In genomic region chr5:151063136-151063544, GRCh38 we compare ENCODE assay signal across 9 cellular contexts. TPM values are rescaled to one million over a fixed set of nuclear protein-coding genes. Genes with fewer than 3 reads are reported as not detected.
DNase-seq lines count a peak whose midpoint lies in the region; TF ChIP-seq lines count a peak whose summit lies in the region.
"Had no signal": no experiment of that assay in that cellular context is flagged by ENCODE, and none has a peak within 500 bp of the region (broad histone marks: within the 10 kb centered on the region; RNA-seq: fewer than 3 reads in every experiment).

No MANE protein-coding gene starts in this region.

- peaks cover 77% of the 10 kb centered on the region for H3K4me1 Mint-ChIP-seq in activated CD4-positive, alpha-beta T cell treated with anti-CD3 and anti-CD28 coated beads, Interleukin-2, amount 10 ng/mL, durations not matched to agents 24 days and 14 days
- peaks cover 53% of the 10 kb centered on the region for H3K4me1 Mint-ChIP-seq in activated CD4-positive, alpha-beta T cell treated with anti-CD3 and anti-CD28 coated beads, Interleukin-2, amount 10 ng/mL, durations not matched to agents 7 days and 5 days

- H3K4me3 Mint-ChIP-seq in activated CD4-positive, alpha-beta T cell treated with anti-CD3 and anti-CD28 coated beads, Interleukin-2, amount 10 ng/mL, durations not matched to agents 24 days and 14 days, result peak overlapping the region; percentile 31
- H3K4me3 Mint-ChIP-seq in activated CD4-positive, alpha-beta T cell treated with anti-CD3 and anti-CD28 coated beads, Interleukin-2, amount 10 ng/mL, durations not matched to agents 7 days and 5 days, result no peak overlapping the region

- CTCF ChIA-PET in activated CD4-positive, alpha-beta T cell treated with anti-CD3 and anti-CD28 coated beads, Interleukin-2, amount 10 ng/mL, durations not matched to agents 7 days and 5 days (lab: Charles Lee), result interaction anchor here (0.8 to 2.0 kb wide), 6 partner anchors 8 to 52 kb away, joined by 3 to 8 read pairs (median 4); no protein-coding TSS in a partner anchor

- in situ Hi-C loops in transverse colon (cut with MboI; ENCODE audit: low pct_ligation_motif_present in 1 of 4, low pct_unique_long_range_greater_than_20kb in 1 of 4, low sequenced_read_pairs in 3 of 4), result no loop called here

- H3K27ac Mint-ChIP-seq in activated CD4-positive, alpha-beta T cell treated with anti-CD3 and anti-CD28 coated beads, Interleukin-2, amount 10 ng/mL, durations not matched to agents 24 days and 14 days, result peak overlapping the region; percentile 88
- H3K27ac Mint-ChIP-seq in activated CD4-positive, alpha-beta T cell treated with anti-CD3 and anti-CD28 coated beads, Interleukin-2, amount 10 ng/mL, durations not matched to agents 7 days and 5 days, result no peak overlapping the region

- H3K36me3 ChIP-seq in adipocyte (ENCODE audit: control insufficient read depth, insufficient read depth, low read length, severe bottlenecking), result peaks cover 57% of the 10 kb centered on the region
- H3K36me3 ChIP-seq in transverse colon, result peaks cover 0 to 14% (median 4%) of the 10 kb centered on the region in 4 donors

- no peak for TF ChIP-seq POLR2A in transverse colon (IDR thresholded peaks at IDR 0.05)

- H3K27me3 ChIP-seq in adipocyte (replicated peaks; ENCODE audit: control insufficient read depth, insufficient read depth, low read length) (no peaks in the 10 kb centered on the region), transverse colon (no peaks in the 10 kb centered on the region)

- peaks cover 84% of the 10 kb centered on the region for H3K36me3 Mint-ChIP-seq in activated CD4-positive, alpha-beta T cell treated with anti-CD3 and anti-CD28 coated beads, Interleukin-2, amount 10 ng/mL, durations not matched to agents 24 days and 14 days (ENCODE audit: low read depth)
- H3K36me3 Mint-ChIP-seq in activated CD4-positive, alpha-beta T cell treated with anti-CD3 and anti-CD28 coated beads, Interleukin-2, amount 10 ng/mL, durations not matched to agents 7 days and 5 days (ENCODE audit: low read depth), result peaks cover 58% of the 10 kb centered on the region

- no peaks in the 10 kb centered on the region for H3K9me3 Mint-ChIP-seq in activated CD4-positive, alpha-beta T cell treated with anti-CD3 and anti-CD28 coated beads, Interleukin-2, amount 10 ng/mL, durations not matched to agents 24 days and 14 days
- no peaks in the 10 kb centered on the region for H3K9me3 Mint-ChIP-seq in activated CD4-positive, alpha-beta T cell treated with anti-CD3 and anti-CD28 coated beads, Interleukin-2, amount 10 ng/mL, durations not matched to agents 7 days and 5 days

- intact Hi-C loops in activated CD4-positive, alpha-beta T cell treated with anti-CD3 and anti-CD28 coated beads, Interleukin-2, amount 10 ng/mL, durations not matched to agents 24 days and 14 days (cut with micrococcal nuclease), result no loop called here
- intact Hi-C loops in transverse colon (cut with DNase I; ENCODE audit: low total_unique reads), result no loop called here

- peaks cover 61% of the 10 kb centered on the region for H3K4me1 ChIP-seq in adipocyte (ENCODE audit: control insufficient read depth, insufficient read depth, low read length)
- H3K4me1 ChIP-seq in transverse colon, result peaks cover 30 to 67% (median 38%) of the 10 kb centered on the region in 4 donors

- H3K4me3 ChIP-seq in adipocyte (ENCODE audit: low read length) (peak overlapping the region; percentile 31), transverse colon (no peak overlapping the region)

- POLR2A ChIA-PET in activated CD4-positive, alpha-beta T cell treated with anti-CD3 and anti-CD28 coated beads, Interleukin-2, amount 10 ng/mL, durations not matched to agents 7 days and 5 days (lab: Charles Lee), result no interaction called here

- no peak for TF ChIP-seq CTCF in transverse colon (IDR thresholded peaks at IDR 0.05)

- DNase-seq in activated CD4-positive, alpha-beta T cell treated with anti-CD3 and anti-CD28 coated beads, Interleukin-2, amount 10 ng/mL, durations not matched to agents 24 days and 14 days, result no peak
- no peak for DNase-seq in activated CD4-positive, alpha-beta T cell treated with anti-CD3 and anti-CD28 coated beads, Interleukin-2, amount 10 ng/mL, durations not matched to agents 7 days and 5 days
- DNase-seq in adipocyte (ENCODE audit: low read depth) (peak; percentile 77), iris pigment epithelial cell (ENCODE audit: low read depth) (peak; percentile 93), transverse colon (no peak), anterior cingulate cortex (lab: John Stamatoyannopoulos, UW) (no peak), occipital lobe (lab: John Stamatoyannopoulos, UW) (no peak)
- no peak for DNase-seq in stimulated activated naive CD4-positive, alpha-beta T cell (lab: John Stamatoyannopoulos, UW)
- DNase-seq: CD4-positive, CD25-positive, alpha-beta regulatory T cell had no signal

- peak overlapping the region; percentile 68 to 72 (median 70) for H3K27ac ChIP-seq in transverse colon

- no peak for TF ChIP-seq EP300 in transverse colon (IDR thresholded peaks at IDR 0.05; ENCODE audit: low read depth)

- no peaks in the 10 kb centered on the region for H3K27me3 Mint-ChIP-seq in activated CD4-positive, alpha-beta T cell treated with anti-CD3 and anti-CD28 coated beads, Interleukin-2, amount 10 ng/mL, durations not matched to agents 24 days and 14 days
- no peaks in the 10 kb centered on the region for H3K27me3 Mint-ChIP-seq in activated CD4-positive, alpha-beta T cell treated with anti-CD3 and anti-CD28 coated beads, Interleukin-2, amount 10 ng/mL, durations not matched to agents 7 days and 5 days

- H3K9ac ChIP-seq in adipocyte (ENCODE audit: low read length), result peak overlapping the region; percentile 50

- no peaks in the 10 kb centered on the region for H3K9me3 ChIP-seq in adipocyte (ENCODE audit: control insufficient read depth, low read length)
- no peaks in the 10 kb centered on the region for H3K9me3 ChIP-seq in transverse colon

- WGBS in transverse colon (ENCODE audit: low coverage in 1 of 2), 2 donors, result 60 to 70% methylated on average over 1 to 5 of the region's 5 CpGs

RNA-seq across cellular contexts. Expression of gene TNIP1, which starts 17.7 kb away (rescaled TPM):
- total RNA-seq in activated CD4-positive, alpha-beta T cell treated with anti-CD3 and anti-CD28 coated beads, Interleukin-2, amount 10 ng/mL, durations not matched to agents 24 days and 14 days, result 345 and 360 TPM in 2 replicates
- 100 to 1,000 TPM; 127 TPM for total RNA-seq in activated CD4-positive, alpha-beta T cell treated with anti-CD3 and anti-CD28 coated beads, Interleukin-2, amount 10 ng/mL, durations not matched to agents 7 days and 5 days
- total RNA-seq in transverse colon, result 100 to 1,000 TPM in 3 of 4 donors, 10 to 100 TPM in 1; 63.9 to 296 (median 223) TPM
- total RNA-seq in occipital lobe, result 18.1 TPM

RNA-seq across cellular contexts. Expression of gene GPX3, which starts 42.7 kb away (rescaled TPM):
- total RNA-seq in activated CD4-positive, alpha-beta T cell treated with anti-CD3 and anti-CD28 coated beads, Interleukin-2, amount 10 ng/mL, durations not matched to agents 24 days and 14 days, result not detected in 2 replicates
- total RNA-seq in activated CD4-positive, alpha-beta T cell treated with anti-CD3 and anti-CD28 coated beads, Interleukin-2, amount 10 ng/mL, durations not matched to agents 7 days and 5 days, result not detected
- 100 to 1,000 TPM; 252 to 758 (median 352) TPM for total RNA-seq in transverse colon
- 12.3 TPM for total RNA-seq in occipital lobe

Comparison
In these comparisons a context has a peak if more than half of its experiments do, and no peak if none do; other contexts are left out.
1. DNase-seq: peak in adipocyte (single experiment) and iris pigment epithelial cell (single experiment); none in activated CD4-positive, alpha-beta T cell treated with anti-CD3 and anti-CD28 coated beads, Interleukin-2, amount 10 ng/mL, durations not matched to agents 24 days and 14 days (single experiment), activated CD4-positive, alpha-beta T cell treated with anti-CD3 and anti-CD28 coated beads, Interleukin-2, amount 10 ng/mL, durations not matched to agents 7 days and 5 days (single experiment), transverse colon (single experiment), anterior cingulate cortex (0 of 58), stimulated activated naive CD4-positive, alpha-beta T cell (0 of 6) and occipital lobe (single experiment).
2. RNA of gene GPX3, which starts 42.7 kb away (total RNA-seq): 252 to 758 TPM in transverse colon; 12.3 TPM in occipital lobe (single experiment), not detected in activated CD4-positive, alpha-beta T cell treated with anti-CD3 and anti-CD28 coated beads, Interleukin-2, amount 10 ng/mL, durations not matched to agents 24 days and 14 days and not detected in activated CD4-positive, alpha-beta T cell treated with anti-CD3 and anti-CD28 coated beads, Interleukin-2, amount 10 ng/mL, durations not matched to agents 7 days and 5 days; every median in the first group is over 10 times any median in the second.